In the genomic region with DNA sequence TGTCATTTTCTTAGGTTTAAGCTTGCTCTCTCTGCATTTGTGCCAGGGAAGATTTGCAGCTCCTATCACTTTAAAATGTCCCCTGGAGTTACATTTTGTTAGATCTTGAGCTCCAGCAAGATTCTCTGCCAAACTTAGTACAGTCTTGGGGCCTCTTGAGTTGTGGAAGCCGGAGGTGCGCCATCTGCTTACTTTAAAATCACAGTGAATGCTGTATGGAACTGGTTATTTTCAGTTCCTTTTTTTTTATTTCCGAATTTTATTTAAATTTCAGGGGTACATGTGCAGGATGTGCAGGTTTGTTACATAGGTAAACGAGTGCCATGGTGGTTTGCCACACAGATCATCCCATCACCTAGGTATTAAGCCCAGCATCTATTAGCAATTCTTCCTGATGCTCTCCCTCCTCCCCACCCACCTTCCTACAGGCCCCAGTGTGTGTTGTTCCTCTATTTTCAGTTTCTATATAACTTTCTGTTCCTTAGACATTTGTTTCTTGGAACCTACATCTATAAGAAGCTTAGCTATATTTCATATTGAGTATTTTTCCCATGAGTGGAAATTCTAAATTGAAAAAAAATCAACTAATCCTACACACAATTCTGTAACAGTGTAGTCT, we compare ENCODE assay signal across 25 cellular contexts.
DNase-seq lines count a peak whose midpoint lies in the region; ATAC-seq, FAIRE-seq and TF ChIP-seq lines count a peak whose summit lies in the region.
"Had no signal": no experiment of that assay in that cellular context is flagged by ENCODE, and none has a peak within 500 bp of the region (broad histone marks: within the 10 kb centered on the region; RNA-seq: fewer than 3 reads in every experiment).

No MANE protein-coding gene starts in this region.

- RAD21 ChIA-PET in GM12878 (lab: Charles Lee; ENCODE audit: unreplicated experiment), result interaction anchor here (1.1 to 1.6 kb wide), 3 partner anchors 90 to 556 kb away, joined by 3 to 5 read pairs (median 4); no protein-coding TSS in a partner anchor

- no peak overlapping the region for H2BK5ac ChIP-seq in H9 (ENCODE audit: insufficient read length, low read length)

- H3K4me3 Mint-ChIP-seq in CD14-positive monocyte (peak overlapping the region; percentile 31 to 70), H9 (no peak overlapping the region), progenitor cell of endocrine pancreas (ENCODE audit: low read depth) (no peak overlapping the region)

- FAIRE-seq in GM12878 (lab: Jason Lieb, UNC) (peak; percentile 47), H54 (lab: Jason Lieb, UNC) (no peak)
- FAIRE-seq: A204.1, GM19239, HepG2 had no signal

- peak overlapping the region; percentile 19 for H2AK5ac ChIP-seq in H9 (ENCODE audit: insufficient read length, low read length)

- TF ChIP-seq EP300 in GM12878 (IDR thresholded peaks at IDR 0.05; ENCODE audit: borderline replicate concordance in 1 of 2, control insufficient read depth in 1 of 2, low read depth in 2 of 2, low read length in 2 of 2), result no peak
- no peak for TF ChIP-seq EP300 in esophagus muscularis mucosa (IDR thresholded peaks at IDR 0.05)

- H3K27ac ChIP-seq in H9 (ENCODE audit: insufficient read length, low read depth, low read length) (no peak overlapping the region), GM12878 (ENCODE audit: control insufficient read depth, insufficient read depth) (no peak overlapping the region), esophagus muscularis mucosa (replicated peaks in 1 of 4) (no peak overlapping the region)
- H3K27ac ChIP-seq: epithelial cell of prostate, foreskin keratinocyte, upper lobe of right lung had no signal

- H3K9me3 ChIP-seq in H9 (ENCODE audit: control insufficient read depth, low read depth, low read length) (no peaks in the 10 kb centered on the region), GM12878 (replicated peaks; ENCODE audit: control insufficient read depth, insufficient read depth, low read length) (no peaks in the 10 kb centered on the region), esophagus muscularis mucosa (no peaks in the 10 kb centered on the region)
- H3K9me3 ChIP-seq: BE2C, upper lobe of right lung had no signal

- H3K4me2 ChIP-seq in H9 (ENCODE audit: insufficient read depth, insufficient read length, low read length) (no peak overlapping the region), GM12878 (ENCODE audit: control insufficient read depth, insufficient read depth) (no peak overlapping the region)

- no peak overlapping the region for H3K23ac ChIP-seq in H9 (ENCODE audit: insufficient read length, low read depth, low read length)

- peak; percentile 84 for ATAC-seq in GM12878

- H2BK20ac ChIP-seq in H9 (ENCODE audit: low read depth, low read length, poor library complexity, severe bottlenecking), result no peak overlapping the region

- H3K9ac ChIP-seq in H9 (ENCODE audit: extremely low read depth, insufficient read length, low read length) (no peak overlapping the region), GM12878 (ENCODE audit: control insufficient read depth, insufficient read depth, low read length) (no peak overlapping the region)

- WGBS in H9 (ENCODE audit: extremely low coverage, insufficient read length, low lambda C conversion rate), result no CpG with 5 or more reads among the region's 4 CpGs
- 26% methylated on average over 4 of the region's 4 CpGs for WGBS in GM12878 (ENCODE audit: insufficient coverage, insufficient replicate concordance, low lambda C conversion rate, missing lambda C conversion rate)
- 87% methylated on average over 4 of the region's 4 CpGs for WGBS in esophagus muscularis mucosa

- H3K4me3 ChIP-seq in GM12878, result no peak overlapping the region
- H3K4me3 ChIP-seq in esophagus muscularis mucosa, result no peak overlapping the region
- H3K4me3 ChIP-seq: upper lobe of right lung had no signal

- SMC1A ChIA-PET in GM12878 (lab: Charles Lee; ENCODE audit: uncharacterized antibody, unreplicated experiment), result interaction anchor here (1.7 kb wide), 1 partner anchor 53 kb away, joined by 4 read pairs; no protein-coding TSS in a partner anchor

- H4K20me1 ChIP-seq in H9 (ENCODE audit: control insufficient read depth, insufficient read depth, insufficient read length) (no peaks in the 10 kb centered on the region), GM12878 (ENCODE audit: control insufficient read depth, insufficient read depth) (no peaks in the 10 kb centered on the region)

- no peaks in the 10 kb centered on the region for H3K23me2 ChIP-seq in H9 (ENCODE audit: insufficient read length, low read depth, low read length, poor library complexity, severe bottlenecking)

- H3K4me1 Mint-ChIP-seq in CD14-positive monocyte (peaks cover 10% of the 10 kb centered on the region), H9 (peaks cover 34% of the 10 kb centered on the region in 2 experiments), progenitor cell of endocrine pancreas (ENCODE audit: low read depth) (peaks cover 5% of the 10 kb centered on the region)

- H3K4me1 ChIP-seq in H9 (ENCODE audit: insufficient read depth, low read length) (peaks cover 5% of the 10 kb centered on the region; the same call in 1 of the 2 replicates), GM12878 (ENCODE audit: control insufficient read depth, insufficient read depth, low read length) (no peaks in the 10 kb centered on the region), esophagus muscularis mucosa (peaks cover 0 to 6% (median 0%) of the 10 kb centered on the region in 4 donors)
- H3K4me1 ChIP-seq: upper lobe of right lung had no signal

- H3K79me2 ChIP-seq in H9 (ENCODE audit: insufficient read depth, low read length) (no peaks in the 10 kb centered on the region), GM12878 (ENCODE audit: control insufficient read depth, insufficient read depth, low read length) (no peaks in the 10 kb centered on the region)

- in situ Hi-C loops in GM12878 (cut with MboI), result no loop called here

- TF ChIP-seq RAD21 in GM12878 (IDR thresholded peaks at IDR 0.05; ENCODE audit: insufficient read depth, low read depth, low read length), result no peak

- H4K8ac ChIP-seq in H9 (replicated peaks; ENCODE audit: insufficient read length, low read depth, low read length), result no peak overlapping the region

- no peak overlapping the region for H4K5ac ChIP-seq in H9 (ENCODE audit: insufficient read length, low read depth, low read length)

- H4K91ac ChIP-seq in H9 (ENCODE audit: insufficient read length, low read depth, low read length), result no peak overlapping the region

- peaks cover 0 to 18% (median 10%) of the 10 kb centered on the region in 3 donors for H3K27me3 Mint-ChIP-seq in CD14-positive monocyte (ENCODE audit: low read depth in 3 of 3)
- no peaks in the 10 kb centered on the region for H3K27me3 Mint-ChIP-seq in H9 (ENCODE audit: low read depth)
- H3K27me3 Mint-ChIP-seq in progenitor cell of endocrine pancreas, result peaks cover 2% of the 10 kb centered on the region

- H3K36me3 ChIP-seq in GM12878 (ENCODE audit: control insufficient read depth in 2 of 2, insufficient read depth in 2 of 2, low read length in 1 of 2), result no peaks in the 10 kb centered on the region
- no peaks in the 10 kb centered on the region for H3K36me3 ChIP-seq in esophagus muscularis mucosa
- H3K36me3 ChIP-seq: BE2C, upper lobe of right lung had no signal

- H2BK120ac ChIP-seq in H9 (ENCODE audit: low read depth, low read length, poor library complexity, severe bottlenecking), result no peak overlapping the region

- no peak for TF ChIP-seq POLR2A in GM12878 (IDR thresholded peaks at IDR 0.05; ENCODE audit: low read depth, low read length)
- no peak for TF ChIP-seq POLR2A in esophagus muscularis mucosa (IDR thresholded peaks at IDR 0.05; ENCODE audit: low read depth)
- no peak for TF ChIP-seq POLR2A in H54 (IDR thresholded peaks at IDR 0.05; ENCODE audit: low read depth, low read length)

- no peak overlapping the region for H2BK12ac ChIP-seq in H9 (ENCODE audit: insufficient read length, low read depth, low read length)

- intact Hi-C loops in CD14-positive monocyte (cut with micrococcal nuclease) (no loop called here), GM12878 (cut with micrococcal nuclease; ENCODE audit: unreplicated experiment) (loop anchor here (2.0 to 5.0 kb wide), 2 partner anchors 329 to 557 kb away; no protein-coding TSS in a partner anchor), esophagus muscularis mucosa (cut with DNase I) (loop anchor here (2.0 to 5.0 kb wide), 2 partner anchors 84 to 555 kb away; no protein-coding TSS in a partner anchor)

- BruUV-seq in GM12878 (replicated peaks; lab: Mats Ljungman, UMichigan), result no TSS peak

- POLR2A ChIA-PET in GM12878 (lab: Charles Lee), result no interaction called here

- H3K56ac ChIP-seq in H9 (ENCODE audit: insufficient read length, low read depth, low read length), result no peak overlapping the region

- DNase-seq in CD14-positive monocyte (ENCODE audit: low spot score), result no peak
- no peak for DNase-seq in H9
- DNase-seq in NOMO-1 (lab: John Stamatoyannopoulos, UW; ENCODE audit: unreplicated experiment in 2 of 2), result peak; percentile 62 to 74
- DNase-seq in GM12878 (ENCODE audit: low read depth, low spot score), result no peak
- no peak for DNase-seq in cerebellar nuclear complex (lab: John Stamatoyannopoulos, UW)
- no peak for DNase-seq in progenitor cell of endocrine pancreas (ENCODE audit: low spot score, unreplicated experiment)
- no peak for DNase-seq in esophagus muscularis mucosa (ENCODE audit: extremely low spot score)
- DNase-seq in H54 (ENCODE audit: insufficient read length, low spot score), result no peak
- DNase-seq: activated CD4-positive, CD25-positive, alpha-beta regulatory T cell treated with anti-CD3 and anti-CD28 coated beads, Interleukin-2, amount 50 U/mL, for 72 hours; activated CD8-positive, alpha-beta memory T cell treated with anti-CD3 and anti-CD28 coated beads for 24 hours; activated naive CD4-positive, alpha-beta T cell treated with anti-CD3 and anti-CD28 coated beads, Interleukin-2, amount 50 U/mL, for 16 hours; activated T-cell treated with anti-CD3 and anti-CD28 coated beads, Interleukin-2, amount 50 U/mL, for 48 hours; aorta; BE2C; central memory CD4-positive, alpha-beta T cell; foreskin keratinocyte; H7; left ventricle myocardium superior; NCI-H1694; NCI-H748 treated with DMSO at 0.1 percent for 48 hours; upper lobe of right lung had no signal

- no peak for TF ChIP-seq CTCF in CD14-positive monocyte (IDR thresholded peaks at IDR 0.05)
- no peak for TF ChIP-seq CTCF in H9 (conservative IDR thresholded peaks at IDR 0.05)
- no peak for TF ChIP-seq CTCF in GM12878 (IDR thresholded peaks at IDR 0.05 in 2 of 3, conservative IDR thresholded peaks at IDR 0.05 in 1 of 3; ENCODE audit: control insufficient read depth in 2 of 3, extremely low read depth in 1 of 3, insufficient read depth in 1 of 3, low read depth in 3 of 3, low read length in 3 of 3)
- no peak for TF ChIP-seq CTCF in progenitor cell of endocrine pancreas (IDR thresholded peaks at IDR 0.05; ENCODE audit: unreplicated experiment)
- no peak for TF ChIP-seq CTCF in esophagus muscularis mucosa (IDR thresholded peaks at IDR 0.05)

- no peak overlapping the region for H3K14ac ChIP-seq in H9 (ENCODE audit: insufficient read depth, low read length)

- H3K36me3 Mint-ChIP-seq in CD14-positive monocyte, result no peaks in the 10 kb centered on the region
- peaks cover 0 to 4% (median 2%) of the 10 kb centered on the region in 3 experiments; a peak in 4 of 7 replicates for H3K36me3 Mint-ChIP-seq in H9 (ENCODE audit: insufficient read depth in 1 of 3, low read depth in 3 of 3)
- H3K36me3 Mint-ChIP-seq in progenitor cell of endocrine pancreas (ENCODE audit: insufficient read depth), result no peaks in the 10 kb centered on the region

- no peaks in the 10 kb centered on the region for H3K27me3 ChIP-seq in H9 (ENCODE audit: insufficient read depth, low read length)
- H3K27me3 ChIP-seq in GM12878 (replicated peaks in 1 of 2; ENCODE audit: control insufficient read depth in 2 of 2, insufficient read depth in 2 of 2, low read length in 1 of 2), result no peaks in the 10 kb centered on the region
- no peaks in the 10 kb centered on the region for H3K27me3 ChIP-seq in esophagus muscularis mucosa
- H3K27me3 ChIP-seq: BE2C, upper lobe of right lung had no signal

- CTCF ChIA-PET in GM12878 (lab: Yijun Ruan, JAX), result interaction anchor here (0.6 to 3.7 kb wide), 15 partner anchors 9 to 625 kb away, joined by 3 to 13 read pairs (median 3); no protein-coding TSS in a partner anchor

- no peaks in the 10 kb centered on the region for H3K79me1 ChIP-seq in H9 (ENCODE audit: insufficient read depth, low read depth, low read length, poor library complexity, severe bottlenecking)

- H3K27ac Mint-ChIP-seq in CD14-positive monocyte (peak overlapping the region in 1 of 7 donors; percentile 42), H9 (0 out of 7 replicates have a peak overlapping the region, but pooled peaks of 1 of the 3 experiments have one; percentile 75), progenitor cell of endocrine pancreas (no peak overlapping the region)

- no peak overlapping the region for H3T11ph ChIP-seq in H9 (ENCODE audit: low read length)

- H2AFZ ChIP-seq in H9 (ENCODE audit: low read length), result no peak overlapping the region
- H2AFZ ChIP-seq in GM12878 (ENCODE audit: control insufficient read depth, low read depth, low read length), result no peak overlapping the region

- H3K18ac ChIP-seq in H9 (ENCODE audit: insufficient read length, low read depth, low read length), result no peak overlapping the region

- H3K4ac ChIP-seq in H9 (ENCODE audit: low read depth, low read length), result no peak overlapping the region

- H2BK15ac ChIP-seq in H9 (ENCODE audit: low read depth, low read length), result no peak overlapping the region

- H3K9me3 Mint-ChIP-seq in CD14-positive monocyte (peaks cover 0 to 2% (median 0%) of the 10 kb centered on the region in 7 donors), H9 (peaks cover 0 to 3% of the 10 kb centered on the region in 2 experiments; a peak in 3 of 5 replicates), progenitor cell of endocrine pancreas (ENCODE audit: low read depth) (peaks cover 3% of the 10 kb centered on the region)

Comparison
In these comparisons a context has a peak if more than half of its experiments do, and no peak if none do; other contexts are left out.
1. DNase-seq: peak in NOMO-1 (2 of 2); none in CD14-positive monocyte (single experiment), H9 (single experiment), GM12878 (single experiment), cerebellar nuclear complex (0 of 2), progenitor cell of endocrine pancreas (single experiment), esophagus muscularis mucosa (single experiment) and H54 (single experiment).
2. H3K4me3 Mint-ChIP-seq: peak in CD14-positive monocyte (2 of 2); none in H9 (0 of 2) and progenitor cell of endocrine pancreas (single experiment).
3. intact Hi-C loops: an anchor here in GM12878 (2.0 to 5.0 kb wide) and esophagus muscularis mucosa (2.0 to 5.0 kb wide); none called in CD14-positive monocyte.